In the genomic region with DNA sequence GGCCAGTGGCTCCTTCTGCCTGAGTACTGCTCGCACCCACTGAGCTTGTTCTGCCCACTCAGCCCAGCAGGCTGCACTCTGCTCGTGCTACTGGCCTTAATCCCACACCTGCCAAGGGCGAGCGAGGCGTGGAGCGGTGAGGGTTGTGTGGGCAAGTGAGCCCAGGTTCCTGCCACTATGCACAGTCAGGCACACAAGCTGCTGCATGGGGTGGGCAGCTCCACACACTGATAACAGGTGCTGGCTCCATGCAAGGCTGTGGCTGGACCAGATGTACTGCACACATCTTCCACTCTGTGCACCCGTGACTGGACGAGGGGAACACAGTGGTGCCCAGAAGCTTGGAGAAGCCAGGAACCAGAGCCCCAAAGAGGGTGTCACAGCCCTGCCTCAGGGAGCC, we compare ENCODE assay signal across 25 cellular contexts.
DNase-seq lines count a peak whose midpoint lies in the region; ATAC-seq, FAIRE-seq and TF ChIP-seq lines count a peak whose summit lies in the region.
"Had no signal": no experiment of that assay in that cellular context is flagged by ENCODE, and none has a peak within 500 bp of the region (broad histone marks: within the 10 kb centered on the region; RNA-seq: fewer than 3 reads in every experiment).

No MANE protein-coding gene starts in this region.

- POLR2A ChIA-PET in H1 (lab: Charles Lee; ENCODE audit: partially characterized antibody) = no interaction called here

- H2BK5ac ChIP-seq in H9 (ENCODE audit: insufficient read length, low read length) (peak overlapping the region; percentile 13), H1 (ENCODE audit: low read depth, low read length) (no peak overlapping the region), neuronal stem cell (ENCODE audit: low read length) (no peak overlapping the region)

- H2AK5ac ChIP-seq in H9 (ENCODE audit: insufficient read length, low read length) (no peak overlapping the region), H1 (ENCODE audit: low read depth, low read length) (no peak overlapping the region), neuronal stem cell (ENCODE audit: low read depth, low read length) (peak overlapping the region; percentile 46)

- H3K23ac ChIP-seq in H9 (ENCODE audit: insufficient read length, low read depth, low read length) (no peak overlapping the region), H1 (ENCODE audit: insufficient read length) (no peak overlapping the region), neuronal stem cell (ENCODE audit: low read depth, low read length, poor library complexity) (peak overlapping the region; percentile 85)

- H3K79me1 ChIP-seq in H9 (ENCODE audit: insufficient read depth, low read depth, low read length, poor library complexity, severe bottlenecking) (no peaks in the 10 kb centered on the region), H1 (ENCODE audit: low read depth, low read length) (no peaks in the 10 kb centered on the region), neuronal stem cell (ENCODE audit: low read depth, low read length) (peaks cover 3% of the 10 kb centered on the region)

- no peak for TF ChIP-seq RAD21 in H1 (IDR thresholded peaks at IDR 0.05 in 1 of 2, conservative IDR thresholded peaks at IDR 0.05 in 1 of 2; ENCODE audit: low read depth in 2 of 2, low read length in 2 of 2)

- no peak overlapping the region for H3K9ac ChIP-seq in H9 (ENCODE audit: extremely low read depth, insufficient read length, low read length)
- no peak overlapping the region for H3K9ac ChIP-seq in H1 (replicated peaks in 1 of 4; ENCODE audit: extremely low read depth in 1 of 4, low read depth in 3 of 4, low read length in 3 of 4)
- H3K9ac ChIP-seq in neuronal stem cell (ENCODE audit: low read depth, low read length, poor library complexity) = peak overlapping the region; percentile 21
- H3K9ac ChIP-seq: GM23248 had no signal

- H3K4me3 ChIP-seq in right atrium auricular region (no peak overlapping the region), H1 (ENCODE audit: extremely low read depth in 1 of 4, insufficient read depth in 2 of 4, low read depth in 3 of 4, low read length in 4 of 4) (no peak overlapping the region), neuronal stem cell (ENCODE audit: low read length in 2 of 2) (peak overlapping the region in 1 of 2 donors; percentile 7), thyroid gland (replicated peaks in 1 of 3) (no peak overlapping the region)
- H3K4me3 ChIP-seq: GM23248, SK-N-MC had no signal

- DNase-seq in Right ventricle myocardium inferior (ENCODE audit: missing footprints) (peak; percentile 53), right atrium auricular region (ENCODE audit: low spot score) (no peak), H9 (no peak), H1 (ENCODE audit: low read depth in 1 of 2, low spot score in 2 of 2) (no peak), neuronal stem cell (ENCODE audit: low spot score) (no peak), H4 (ENCODE audit: low spot score) (no peak), thyroid gland (no peak)
- DNase-seq: 8988T, ACHN, BE2C, GM23248, HCEC 1CT, MV-4-11, NCI-H1105 treated with DMSO at 0.1 percent for 48 hours, NCI-H146, NCI-H1930, NCI-H2107, NCI-H446, NCI-H524 treated with DMSO at 0.1 percent for 48 hours, NCI-H774, PC-3, SIG-M5 had no signal

- no peak overlapping the region for H3T11ph ChIP-seq in H9 (ENCODE audit: low read length)

- no peaks in the 10 kb centered on the region for H4K20me1 ChIP-seq in H9 (ENCODE audit: control insufficient read depth, insufficient read depth, insufficient read length)
- no peaks in the 10 kb centered on the region for H4K20me1 ChIP-seq in H1 (replicated peaks in 1 of 2; ENCODE audit: control insufficient read depth in 1 of 2, insufficient read depth in 2 of 2, low read length in 2 of 2)

- H3K4me2 ChIP-seq in H9 (ENCODE audit: insufficient read depth, insufficient read length, low read length) = no peak overlapping the region
- H3K4me2 ChIP-seq in H1 (ENCODE audit: insufficient read depth in 1 of 2, low read depth in 2 of 2, low read length in 2 of 2) = no peak overlapping the region
- no peak overlapping the region for H3K4me2 ChIP-seq in neuronal stem cell (ENCODE audit: insufficient read depth, low read length, poor library complexity, severe bottlenecking)

- H2AFZ ChIP-seq in H9 (ENCODE audit: low read length) (no peak overlapping the region), H1 (ENCODE audit: low read length) (no peak overlapping the region), neuronal stem cell (ENCODE audit: low read length) (no peak overlapping the region)
- H2AFZ ChIP-seq: GM23248 had no signal

- H3K27me3 ChIP-seq in right atrium auricular region (no peaks in the 10 kb centered on the region), H9 (ENCODE audit: insufficient read depth, low read length) (no peaks in the 10 kb centered on the region), H1 (replicated peaks in 1 of 4; ENCODE audit: control insufficient read depth in 3 of 4, extremely low read depth in 1 of 4, insufficient read depth in 3 of 4, low read length in 3 of 4) (no peaks in the 10 kb centered on the region), neuronal stem cell (ENCODE audit: control insufficient read depth in 3 of 3, insufficient read depth in 3 of 3, low read depth in 1 of 3, low read length in 3 of 3) (no peaks in the 10 kb centered on the region), thyroid gland (no peaks in the 10 kb centered on the region)
- H3K27me3 ChIP-seq: BE2C had no signal

- no peaks in the 10 kb centered on the region for H3K27me3 Mint-ChIP-seq in H9 (ENCODE audit: low read depth)

- no CpG with 5 or more reads among the region's 8 CpGs for WGBS in H9 (ENCODE audit: extremely low coverage, insufficient read length, low lambda C conversion rate)
- 94% methylated on average over 8 of the region's 8 CpGs; no CpG with 5 or more reads in 1 of the 2 experiments for WGBS in H1 (ENCODE audit: extremely low coverage in 1 of 2, insufficient coverage in 1 of 2, insufficient read length in 1 of 2, insufficient replicate concordance in 2 of 2, low coverage in 1 of 2, low lambda C conversion rate in 2 of 2, missing lambda C conversion rate in 1 of 2), 2 experiments
- no CpG with 5 or more reads among the region's 8 CpGs for WGBS in neuronal stem cell (ENCODE audit: extremely low coverage in 2 of 2, insufficient read length in 2 of 2, insufficient replicate concordance in 1 of 2), 2 donors
- 97 to 100% methylated on average over 6 to 8 of the region's 8 CpGs for WGBS in thyroid gland, 2 donors

- H3K9me3 Mint-ChIP-seq in H9 = no peaks in the 10 kb centered on the region; a peak in 1 of 5 replicates

- H3K27ac ChIP-seq in right atrium auricular region (no peak overlapping the region), H9 (ENCODE audit: insufficient read length, low read depth, low read length) (no peak overlapping the region), H1 (ENCODE audit: low read depth, low read length) (no peak overlapping the region), neuronal stem cell (replicated peaks; ENCODE audit: low read length) (no peak overlapping the region), thyroid gland (no peak overlapping the region)
- H3K27ac ChIP-seq: GM23248, SK-N-MC had no signal

- H3K23me2 ChIP-seq in H9 (ENCODE audit: insufficient read length, low read depth, low read length, poor library complexity, severe bottlenecking) (no peaks in the 10 kb centered on the region), H1 (ENCODE audit: low read depth, low read length) (no peaks in the 10 kb centered on the region)

- H3K36me3 ChIP-seq in right atrium auricular region (no peaks in the 10 kb centered on the region), H1 (ENCODE audit: control insufficient read depth in 2 of 4, insufficient read depth in 4 of 4, low read length in 3 of 4) (no peaks in the 10 kb centered on the region), neuronal stem cell (replicated peaks in 1 of 2; ENCODE audit: control insufficient read depth in 2 of 2, insufficient read depth in 2 of 2, low read length in 2 of 2) (peaks cover 5 to 8% of the 10 kb centered on the region in 2 donors), thyroid gland (no peaks in the 10 kb centered on the region)
- H3K36me3 ChIP-seq: BE2C had no signal

- no peak overlapping the region for H3K4me3 Mint-ChIP-seq in H9

- H4K8ac ChIP-seq in H9 (replicated peaks; ENCODE audit: insufficient read length, low read depth, low read length) (no peak overlapping the region), H1 (ENCODE audit: extremely low read depth, insufficient read depth, low read length) (no peak overlapping the region), neuronal stem cell (ENCODE audit: low read depth, low read length) (no peak overlapping the region)

- H4K91ac ChIP-seq in H9 (ENCODE audit: insufficient read length, low read depth, low read length) (no peak overlapping the region), H1 (replicated peaks; ENCODE audit: insufficient read length, low read length) (peak overlapping the region; percentile 55), neuronal stem cell (ENCODE audit: low read depth, low read length, poor library complexity) (peak overlapping the region; percentile 53)

- H3K9me3 ChIP-seq in right atrium auricular region = no peaks in the 10 kb centered on the region
- no peaks in the 10 kb centered on the region for H3K9me3 ChIP-seq in H9 (ENCODE audit: control insufficient read depth, low read depth, low read length)
- no peaks in the 10 kb centered on the region for H3K9me3 ChIP-seq in H1 (ENCODE audit: insufficient read depth in 2 of 2, low read depth in 1 of 2, low read length in 1 of 2)
- peaks cover 5% of the 10 kb centered on the region in 2 donors for H3K9me3 ChIP-seq in neuronal stem cell (replicated peaks in 1 of 2; ENCODE audit: control insufficient read depth in 2 of 2, insufficient read depth in 1 of 2, low read depth in 1 of 2, low read length in 2 of 2)
- no peaks in the 10 kb centered on the region for H3K9me3 ChIP-seq in thyroid gland
- H3K9me3 ChIP-seq: BE2C had no signal

- peaks cover 8 to 9% of the 10 kb centered on the region in 2 experiments for H3K4me1 Mint-ChIP-seq in H9

- no peaks in the 10 kb centered on the region for H3K79me2 ChIP-seq in H9 (ENCODE audit: insufficient read depth, low read length)
- H3K79me2 ChIP-seq in H1 (ENCODE audit: control insufficient read depth in 1 of 2, insufficient read depth in 2 of 2, low read length in 2 of 2) = no peaks in the 10 kb centered on the region

- no peak overlapping the region for H4K5ac ChIP-seq in H9 (ENCODE audit: insufficient read length, low read depth, low read length)
- peak overlapping the region; percentile 33 for H4K5ac ChIP-seq in H1 (ENCODE audit: insufficient read length, low read depth, low read length)

- FAIRE-seq in H1 (lab: Jason Lieb, UNC) = no peak
- FAIRE-seq: GM18507 had no signal

- H3K27ac Mint-ChIP-seq in H9 = 0 out of 7 replicates have a peak overlapping the region, but pooled peaks of 1 of the 3 experiments have one; percentile 54

- intact Hi-C loops in Right ventricle myocardium inferior (cut with DNase I) (loop anchor here (10.0 kb wide), 1 partner anchor 288 kb away; a partner anchor contains a TSS), thyroid gland (cut with DNase I) (no loop called here)

- peaks cover 4 to 8% of the 10 kb centered on the region in 2 donors for H3K4me1 ChIP-seq in right atrium auricular region
- no peaks in the 10 kb centered on the region for H3K4me1 ChIP-seq in H9 (ENCODE audit: insufficient read depth, low read length)
- H3K4me1 ChIP-seq in H1 (replicated peaks in 1 of 4; ENCODE audit: control insufficient read depth in 3 of 4, insufficient read depth in 4 of 4, low read length in 3 of 4) = peaks cover 0 to 2% (median under 1%) of the 10 kb centered on the region in 4 experiments; a peak in 2 of 7 replicates
- peaks cover 0 to 6% of the 10 kb centered on the region in 2 donors for H3K4me1 ChIP-seq in neuronal stem cell (ENCODE audit: control insufficient read depth in 2 of 2, insufficient read depth in 1 of 2, low read depth in 1 of 2, low read length in 2 of 2)
- peaks cover 0 to 3% of the 10 kb centered on the region in 2 donors for H3K4me1 ChIP-seq in thyroid gland
- H3K4me1 ChIP-seq: BE2C had no signal

- H2BK15ac ChIP-seq in H9 (ENCODE audit: low read depth, low read length) (no peak overlapping the region), H1 (ENCODE audit: low read length) (no peak overlapping the region), neuronal stem cell (ENCODE audit: low read length) (no peak overlapping the region)

- peaks cover 0 to 4% (median 0%) of the 10 kb centered on the region in 3 experiments; a peak in 3 of 7 replicates for H3K36me3 Mint-ChIP-seq in H9 (ENCODE audit: insufficient read depth in 1 of 3, low read depth in 3 of 3)

- peak overlapping the region; percentile 20; the same call in 1 of the 2 replicates for H3K14ac ChIP-seq in H9 (ENCODE audit: insufficient read depth, low read length)
- H3K14ac ChIP-seq in H1 (ENCODE audit: insufficient read length) = no peak overlapping the region
- H3K14ac ChIP-seq in neuronal stem cell (ENCODE audit: low read length) = peak overlapping the region; percentile 89

- H2BK12ac ChIP-seq in H9 (ENCODE audit: insufficient read length, low read depth, low read length) = no peak overlapping the region
- no peak overlapping the region for H2BK12ac ChIP-seq in H1 (ENCODE audit: low read depth, low read length)
- H2BK12ac ChIP-seq in neuronal stem cell (ENCODE audit: low read length) = peak overlapping the region; percentile 58

- ATAC-seq in Right ventricle myocardium inferior = no peak
- no peak for ATAC-seq in HG02763 (IDR thresholded peaks at IDR 0.05; ENCODE audit: unreplicated experiment)
- ATAC-seq: PC-3 had no signal

- H3K4ac ChIP-seq in H9 (ENCODE audit: low read depth, low read length) (no peak overlapping the region), H1 (replicated peaks; ENCODE audit: insufficient read length, low read depth, low read length) (no peak overlapping the region), neuronal stem cell (ENCODE audit: low read length) (peak overlapping the region; percentile 66)

- H2BK120ac ChIP-seq in H9 (ENCODE audit: low read depth, low read length, poor library complexity, severe bottlenecking) = no peak overlapping the region
- no peak overlapping the region for H2BK120ac ChIP-seq in H1 (replicated peaks; ENCODE audit: low read depth, low read length)
- H2BK120ac ChIP-seq in neuronal stem cell (ENCODE audit: low read depth, low read length) = no peak overlapping the region

- TF ChIP-seq EP300 in H1 (IDR thresholded peaks at IDR 0.05; ENCODE audit: borderline replicate concordance in 1 of 2, low read depth in 2 of 2, low read length in 2 of 2) = no peak

- TF ChIP-seq POLR2A in H1 (IDR thresholded peaks at IDR 0.05; ENCODE audit: control extremely low read depth in 1 of 2, low read depth in 2 of 2, low read length in 2 of 2) = no peak
- TF ChIP-seq POLR2A in thyroid gland (IDR thresholded peaks at IDR 0.05) = no peak

- H2BK20ac ChIP-seq in H9 (ENCODE audit: low read depth, low read length, poor library complexity, severe bottlenecking) (no peak overlapping the region), H1 (ENCODE audit: low read length) (no peak overlapping the region)

- CTCF ChIA-PET in H1 (lab: Charles Lee; ENCODE audit: partially characterized antibody) = interaction anchor here (0.7 to 2.7 kb wide), 10 partner anchors 9 to 504 kb away, joined by 3 to 13 read pairs (median 4); no protein-coding TSS in a partner anchor

- TF ChIP-seq CTCF in right atrium auricular region (IDR thresholded peaks at IDR 0.05) (no peak), H9 (conservative IDR thresholded peaks at IDR 0.05) (no peak), H1 (IDR thresholded peaks at IDR 0.05; ENCODE audit: control extremely low read depth in 1 of 3, insufficient read depth in 1 of 3, low read depth in 1 of 3, low read length in 3 of 3) (no peak), thyroid gland (IDR thresholded peaks at IDR 0.05) (no peak)

- H3K18ac ChIP-seq in H9 (ENCODE audit: insufficient read length, low read depth, low read length) (no peak overlapping the region), H1 (ENCODE audit: extremely low read depth, low read length) (no peak overlapping the region), neuronal stem cell (ENCODE audit: low read length) (peak overlapping the region; percentile 87)

- H3K56ac ChIP-seq in H9 (ENCODE audit: insufficient read length, low read depth, low read length) = no peak overlapping the region
- no peak overlapping the region for H3K56ac ChIP-seq in H1 (replicated peaks; ENCODE audit: insufficient read length, low read depth, low read length)
